Comparison of ENCODE assay signal across 21 cellular contexts in genomic region chr3:46001178-46001577, GRCh38. TPM values are rescaled to one million over a fixed set of nuclear protein-coding genes. Genes with fewer than 3 reads are reported as not detected.
DNase-seq lines count a peak whose midpoint lies in the region; ATAC-seq and TF ChIP-seq lines count a peak whose summit lies in the region.
"Had no signal": no experiment of that assay in that cellular context is flagged by ENCODE, and none has a peak within 500 bp of the region (broad histone marks: within the 10 kb centered on the region; RNA-seq: fewer than 3 reads in every experiment).

No MANE protein-coding gene starts in this region.

- TF ChIP-seq EP300 in transverse colon (IDR thresholded peaks at IDR 0.05; ENCODE audit: low read depth): no peak

- ATAC-seq in HG03342 (IDR thresholded peaks at IDR 0.05; ENCODE audit: unreplicated experiment): no peak
- ATAC-seq: CD8-positive, alpha-beta T cell; GM23338; HCT116 had no signal

- no peak overlapping the region for H3K4me3 ChIP-seq in transverse colon
- H3K4me3 ChIP-seq: GM23338 had no signal

- DNase-seq in caudate nucleus (lab: John Stamatoyannopoulos, UW) (peak in 3 of 61 donors; percentile 6 to 52 (median 10)), pons (ENCODE audit: low spot score) (peak; percentile 80), transverse colon (no peak), EL (no peak), HuH-7.5 (ENCODE audit: low spot score) (no peak)
- DNase-seq: Caco-2; CD4-positive, CD25-positive, alpha-beta regulatory T cell; CD8-positive, alpha-beta T cell; DMS153; GF-D8; H9 had no signal

- no peak for TF ChIP-seq CTCF in transverse colon (IDR thresholded peaks at IDR 0.05)

- WGBS in transverse colon (ENCODE audit: low coverage in 1 of 2), 2 donors: 88 to 100% methylated on average over 2 of the region's 2 CpGs

- peaks cover 0 to 7% (median under 1%) of the 10 kb centered on the region in 4 donors for H3K4me1 ChIP-seq in transverse colon

- H3K36me3 ChIP-seq in transverse colon: no peaks in the 10 kb centered on the region

- intact Hi-C loops in transverse colon (cut with DNase I; ENCODE audit: low total_unique reads): no loop called here

- in situ Hi-C loops in transverse colon (cut with MboI; ENCODE audit: low pct_ligation_motif_present in 1 of 4, low pct_unique_long_range_greater_than_20kb in 1 of 4, low sequenced_read_pairs in 3 of 4): no loop called here

- H3K27me3 ChIP-seq in layer of hippocampus (ENCODE audit: control insufficient read depth, insufficient read depth, low read length) (no peaks in the 10 kb centered on the region), transverse colon (no peaks in the 10 kb centered on the region)

- H3K27ac ChIP-seq in caudate nucleus (ENCODE audit: low read depth, low read length) (peak overlapping the region; percentile 39), layer of hippocampus (ENCODE audit: low read depth, low read length) (peak overlapping the region; percentile 60), temporal lobe (ENCODE audit: low read depth, low read length) (peak overlapping the region; percentile 75), transverse colon (no peak overlapping the region)
- H3K27ac ChIP-seq: C4-2B had no signal

- TF ChIP-seq POLR2A in transverse colon (IDR thresholded peaks at IDR 0.05): no peak

- H3K9me3 ChIP-seq in transverse colon: no peaks in the 10 kb centered on the region
- H3K9me3 ChIP-seq: Caco-2 had no signal

RNA-seq across cellular contexts. Expression of gene FYCO1, which starts 5.6 kb away (rescaled TPM):
- 3.4 TPM for total RNA-seq in temporal lobe
- total RNA-seq in transverse colon: 10 to 100 TPM; 34.5 to 40.0 (median 38.1) TPM

RNA-seq across cellular contexts. Expression of gene XCR1, which starts 26.1 kb away (rescaled TPM):
- total RNA-seq in temporal lobe (not detected), transverse colon (under 1 TPM in 2 of 4 donors, not detected in 2; 0.14 to 0.32 TPM)
- total RNA-seq: A172; A673; Caco-2; CD4-positive, CD25-positive, alpha-beta regulatory T cell; CD8-positive, alpha-beta T cell; G401; GM23338; H4; H9 had no signal

RNA-seq across cellular contexts. Expression of gene CXCR6, which starts 57.9 kb away (rescaled TPM):
- not detected for total RNA-seq in temporal lobe
- 1 to 10 TPM in 3 of 4 donors, not detected in 1; 3.3 to 9.4 (median 6.7) TPM for total RNA-seq in transverse colon
- total RNA-seq: A172, A673, Caco-2, GM23338, H4, H9 had no signal

Comparison
In these comparisons a context has a peak if more than half of its experiments do, and no peak if none do; other contexts are left out.
1. H3K27ac ChIP-seq: peak in caudate nucleus (single experiment), layer of hippocampus (single experiment) and temporal lobe (single experiment); none in transverse colon (0 of 4).